8 cellular contexts compared by ENCODE assay signal in the genomic region with DNA sequence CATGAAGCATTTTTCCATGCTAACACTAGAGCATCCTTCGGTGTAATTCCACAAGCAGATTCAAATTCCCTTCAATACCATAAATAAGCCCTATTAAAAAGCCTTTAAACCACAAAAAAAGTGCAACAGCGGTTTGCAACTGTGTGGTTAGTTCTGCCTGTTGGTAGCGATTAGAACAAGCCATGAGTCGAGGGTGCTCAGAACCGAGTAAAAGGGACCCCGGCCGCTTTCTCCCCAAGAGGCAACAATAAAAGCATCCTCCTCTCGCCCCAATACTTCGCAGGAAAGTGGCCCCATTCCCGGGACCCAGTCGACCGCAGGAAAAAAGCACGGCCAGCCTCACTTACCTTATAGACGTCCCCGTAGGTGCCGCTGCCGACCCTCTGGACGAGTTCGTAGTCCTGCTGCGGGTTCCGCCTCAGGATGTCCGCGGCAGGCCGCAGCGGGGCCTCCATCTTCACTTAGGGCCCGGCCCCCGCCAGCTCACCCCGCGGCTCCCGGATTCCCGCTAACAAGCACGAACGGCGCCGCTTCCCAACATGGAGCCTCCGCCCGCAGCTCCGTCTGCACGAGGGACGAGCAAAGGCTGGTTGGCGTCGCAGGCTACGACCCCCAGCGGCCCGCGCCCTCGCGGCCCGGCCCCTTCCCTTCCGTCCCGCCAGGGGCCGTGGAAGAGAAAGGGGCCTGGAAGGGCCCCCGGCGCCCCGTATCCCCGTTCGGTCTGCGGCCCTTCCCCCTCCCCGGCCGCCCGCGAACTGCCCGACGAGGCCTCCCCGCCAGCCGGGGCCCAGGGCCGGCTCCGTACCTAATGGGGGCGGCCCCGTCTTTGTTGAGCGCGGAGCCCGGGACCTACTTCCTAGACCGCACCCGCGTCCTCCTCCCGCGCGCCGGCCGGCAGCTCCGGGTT. TPM values are rescaled to one million over a fixed set of nuclear protein-coding genes. Genes with fewer than 3 reads are reported as not detected.
DNase-seq lines count a peak whose midpoint lies in the region; ATAC-seq and TF ChIP-seq lines count a peak whose summit lies in the region.

No MANE protein-coding gene starts in this region.

- no peaks in the 10 kb centered on the region for H3K27me3 ChIP-seq in lung (ENCODE audit: control insufficient read depth, insufficient read depth)

- WGBS in lung, 2 donors: 1% methylated on average over 57 to 82 of the region's 82 CpGs

- H3K4me3 ChIP-seq in WI38 (ENCODE audit: low read depth, low read length) (peak overlapping the region; percentile 96), lung (peak overlapping the region; percentile 97)

- H3K9me3 ChIP-seq in lung (ENCODE audit: control insufficient read depth in 2 of 2, insufficient read depth in 1 of 2, low read length in 1 of 2): no peaks in the 10 kb centered on the region

- DNase-seq in NCI-H1694 treated with DMSO at 0.1 percent for 48 hours (lab: John Stamatoyannopoulos, UW) (peak; percentile 38), NCI-H1694 (lab: John Stamatoyannopoulos, UW) (no peak), H4 (ENCODE audit: low spot score) (peak; percentile 11), Kasumi-1 (lab: John Stamatoyannopoulos, UW) (peak; percentile 26 to 28), ecto neural progenitor cell (ENCODE audit: low spot score) (peak; percentile 78), lung (ENCODE audit: low spot score) (peak; percentile 45)
- peak; percentile 11 for DNase-seq in stimulated activated naive B cell treated with anti-CD40 and anti-IgM and Interleukin-4, amounts not matched to agents 10 μg/mL and 1 μg/mL and 100 μg/mL, for 72 hours

- peaks cover 2 to 3% of the 10 kb centered on the region in 2 donors for H3K9me3 Mint-ChIP-seq in stimulated activated naive B cell treated with anti-CD40 and anti-IgM and Interleukin-4, amounts not matched to agents 10 μg/mL and 1 μg/mL and 100 μg/mL, for 72 hours

- H3K36me3 Mint-ChIP-seq in stimulated activated naive B cell treated with anti-CD40 and anti-IgM and Interleukin-4, amounts not matched to agents 10 μg/mL and 1 μg/mL and 100 μg/mL, for 72 hours: peaks cover 9 to 12% of the 10 kb centered on the region in 2 donors

- no peaks in the 10 kb centered on the region for H3K27me3 Mint-ChIP-seq in stimulated activated naive B cell treated with anti-CD40 and anti-IgM and Interleukin-4, amounts not matched to agents 10 μg/mL and 1 μg/mL and 100 μg/mL, for 72 hours

- peak overlapping the region; percentile 94 to 98 for H3K27ac ChIP-seq in lung (ENCODE audit: low read depth in 1 of 2, low read length in 1 of 2)

- peak overlapping the region; percentile 93 for H3K27ac Mint-ChIP-seq in stimulated activated naive B cell treated with anti-CD40 and anti-IgM and Interleukin-4, amounts not matched to agents 10 μg/mL and 1 μg/mL and 100 μg/mL, for 72 hours

- TF ChIP-seq CTCF in WI38 (IDR thresholded peaks at IDR 0.05; ENCODE audit: low read depth, low read length) (no peak), lung (IDR thresholded peaks at IDR 0.05; ENCODE audit: control extremely low read depth, extremely low read depth) (no peak)

- peak overlapping the region; percentile 88 to 93 for H3K4me3 Mint-ChIP-seq in stimulated activated naive B cell treated with anti-CD40 and anti-IgM and Interleukin-4, amounts not matched to agents 10 μg/mL and 1 μg/mL and 100 μg/mL, for 72 hours

- H3K4me1 Mint-ChIP-seq in stimulated activated naive B cell treated with anti-CD40 and anti-IgM and Interleukin-4, amounts not matched to agents 10 μg/mL and 1 μg/mL and 100 μg/mL, for 72 hours: peaks cover 22 to 61% of the 10 kb centered on the region in 2 donors

- ATAC-seq in lung (ENCODE audit: insufficient read depth, low FRiP score): peak; percentile 35
- peak; percentile 8 to 20 for ATAC-seq in stimulated activated naive B cell treated with anti-CD40 and anti-IgM and Interleukin-4, amounts not matched to agents 10 μg/mL and 1 μg/mL and 100 μg/mL, for 72 hours (replicated peaks)

- peaks cover 0 to 2% of the 10 kb centered on the region in 2 donors for H3K36me3 ChIP-seq in lung (ENCODE audit: control insufficient read depth in 2 of 2, insufficient read depth in 2 of 2, low read length in 2 of 2)

- peaks cover 0 to 9% of the 10 kb centered on the region in 2 donors for H3K4me1 ChIP-seq in lung (ENCODE audit: control insufficient read depth in 2 of 2, insufficient read depth in 2 of 2, low read length in 2 of 2)

RNA-seq across cellular contexts. Expression of a gene that starts 0.5 kb away (rescaled TPM):
- total RNA-seq in H4 (2014; rRNA removed; shearing (Covaris generic)): 23.5 and 29.0 TPM in 2 replicates
- 100 to 1,000 TPM in 1 of 2 donors, 10 to 100 TPM in 1; 40.9 to 105 TPM for total RNA-seq in lung
- 10 to 100 TPM; 12.4 to 19.5 TPM for polyA plus RNA-seq in lung

RNA-seq across cellular contexts. Expression of a gene that starts 28.1 kb away (rescaled TPM):
- 9.3 and 9.4 TPM in 2 replicates for total RNA-seq in H4 (2014; rRNA removed; shearing (Covaris generic))
- 1 to 10 TPM; 5.9 to 8.7 TPM for total RNA-seq in lung
- polyA plus RNA-seq in lung: 1 to 10 TPM; 2.0 to 3.6 TPM
